Comparison of ENCODE assay signal across 23 cellular contexts in genomic region chr3:121552797-121553196, GRCh38. TPM values are rescaled to one million over a fixed set of nuclear protein-coding genes. Genes with fewer than 3 reads are reported as not detected.
DNase-seq lines count a peak whose midpoint lies in the region; ATAC-seq, FAIRE-seq and TF ChIP-seq lines count a peak whose summit lies in the region.
"Had no signal": no experiment of that assay in that cellular context is flagged by ENCODE, and none has a peak within 500 bp of the region (broad histone marks: within the 10 kb centered on the region; RNA-seq: fewer than 3 reads in every experiment).

No MANE protein-coding gene starts in this region.

- POLR2A ChIA-PET in HepG2 (lab: Yijun Ruan, JAX) = no interaction called here

- H3K36me3 ChIP-seq in HepG2 (replicated peaks in 1 of 2; ENCODE audit: control insufficient read depth in 1 of 2, insufficient read depth in 2 of 2, low read length in 2 of 2) (no peaks in the 10 kb centered on the region), right lobe of liver (no peaks in the 10 kb centered on the region), SJCRH30 (no peaks in the 10 kb centered on the region), fibroblast of lung (ENCODE audit: control insufficient read depth, insufficient read depth, low read length) (no peaks in the 10 kb centered on the region), smooth muscle cell (ENCODE audit: low read depth) (no peaks in the 10 kb centered on the region), left lung (no peaks in the 10 kb centered on the region)
- H3K36me3 ChIP-seq: BLaER1, HAP-1 had no signal

- intact Hi-C loops in HepG2 (cut with micrococcal nuclease; ENCODE audit: unreplicated experiment) (no loop called here), right lobe of liver (cut with DNase I) (no loop called here), left lung (cut with DNase I) (no loop called here)

- no peak overlapping the region for H3K27ac ChIP-seq in HepG2 (ENCODE audit: extremely low read length, insufficient read depth, low read length)
- no peak overlapping the region for H3K27ac ChIP-seq in right lobe of liver
- H3K27ac ChIP-seq in SJCRH30 = no peak overlapping the region; the same call in 1 of the 2 replicates
- no peak overlapping the region for H3K27ac ChIP-seq in fibroblast of lung (ENCODE audit: insufficient read depth, low read length)
- no peak overlapping the region for H3K27ac ChIP-seq in smooth muscle cell (ENCODE audit: low read depth)
- no peak overlapping the region for H3K27ac ChIP-seq in left lung
- H3K27ac ChIP-seq: BLaER1 had no signal

- DNase-seq in HepG2 (ENCODE audit: low spot score) (no peak), right lobe of liver (no peak), SJCRH30 (no peak), fibroblast of lung (ENCODE audit: low read depth in 2 of 2) (no peak), smooth muscle cell (lab: John Stamatoyannopoulos, UW; ENCODE audit: unreplicated experiment) (no peak), HFFc6 (no peak), left lung (no peak)
- DNase-seq: CD8-positive, alpha-beta T cell; DMS79; NCI-H1105; NCI-H187; NCI-H2227 treated with DMSO at 0.1 percent for 48 hours; NCI-H524; SHP77 had no signal

- peaks cover 1% of the 10 kb centered on the region; the same call in 1 of the 2 replicates for H3K27me3 Mint-ChIP-seq in HFFc6 (ENCODE audit: insufficient read depth)

- H3K27me3 ChIP-seq in HepG2 (ENCODE audit: control insufficient read depth in 1 of 2, insufficient read depth in 2 of 2, low read length in 2 of 2) (peaks cover 0 to 4% of the 10 kb centered on the region in 2 experiments; a peak in 1 of 5 replicates), right lobe of liver (no peaks in the 10 kb centered on the region), SJCRH30 (no peaks in the 10 kb centered on the region), fibroblast of lung (ENCODE audit: control insufficient read depth, insufficient read depth, low read length) (no peaks in the 10 kb centered on the region), smooth muscle cell (ENCODE audit: low read depth) (no peaks in the 10 kb centered on the region), left lung (no peaks in the 10 kb centered on the region)
- H3K27me3 ChIP-seq: BLaER1 had no signal

- H3K4me3 ChIP-seq in HepG2 (replicated peaks in 1 of 3; ENCODE audit: insufficient read depth in 1 of 3, low read depth in 2 of 3, low read length in 3 of 3) (peak overlapping the region in 2 of 3 experiments; percentile 61 to 84; a peak in 3 of 6 replicates), right lobe of liver (no peak overlapping the region), SJCRH30 (peak overlapping the region; percentile 48), fibroblast of lung (replicated peaks in 1 of 4; ENCODE audit: control extremely low read depth in 1 of 4, insufficient read depth in 1 of 4, low read depth in 3 of 4, low read length in 4 of 4) (no peak overlapping the region), smooth muscle cell (no peak overlapping the region), left lung (no peak overlapping the region)
- H3K4me3 ChIP-seq: BLaER1, HAP-1 had no signal

- ATAC-seq in HepG2 (peak; percentile 51), right lobe of liver (no peak), HG03460 (IDR thresholded peaks at IDR 0.05; ENCODE audit: unreplicated experiment) (no peak), left lung (no peak)
- ATAC-seq: CD8-positive, alpha-beta T cell had no signal

- H3K9me3 ChIP-seq in HepG2 (ENCODE audit: low read length) (no peaks in the 10 kb centered on the region), right lobe of liver (no peaks in the 10 kb centered on the region), SJCRH30 (replicated peaks) (no peaks in the 10 kb centered on the region), fibroblast of lung (ENCODE audit: control insufficient read depth, insufficient read depth, low read depth, low read length) (no peaks in the 10 kb centered on the region), smooth muscle cell (replicated peaks; ENCODE audit: low read depth) (no peaks in the 10 kb centered on the region), left lung (no peaks in the 10 kb centered on the region)
- H3K9me3 ChIP-seq: BLaER1, HAP-1 had no signal

- H4K20me1 ChIP-seq in HepG2 (ENCODE audit: insufficient read depth, low read length) (no peaks in the 10 kb centered on the region), fibroblast of lung (ENCODE audit: control insufficient read depth, extremely low read depth, insufficient read depth, low read length) (no peaks in the 10 kb centered on the region), smooth muscle cell (ENCODE audit: low read depth) (no peaks in the 10 kb centered on the region)
- H4K20me1 ChIP-seq: BLaER1 had no signal

- H3K36me3 Mint-ChIP-seq in HFFc6 (ENCODE audit: low read depth) = no peaks in the 10 kb centered on the region
- H3K36me3 Mint-ChIP-seq: CD8-positive, alpha-beta T cell had no signal

- no peaks in the 10 kb centered on the region for H3F3A ChIP-seq in smooth muscle cell (ENCODE audit: low read depth)

- BruUV-seq in HepG2 (replicated peaks; lab: Mats Ljungman, UMichigan) = no TSS peak

- H3K4me1 ChIP-seq in HepG2 (ENCODE audit: insufficient read depth, low read length) = peaks cover 13% of the 10 kb centered on the region
- H3K4me1 ChIP-seq in right lobe of liver = no peaks in the 10 kb centered on the region
- H3K4me1 ChIP-seq in SJCRH30 = no peaks in the 10 kb centered on the region
- H3K4me1 ChIP-seq in fibroblast of lung (ENCODE audit: control insufficient read depth, extremely low read depth, insufficient read depth, low read length) = no peaks in the 10 kb centered on the region
- no peaks in the 10 kb centered on the region for H3K4me1 ChIP-seq in smooth muscle cell (ENCODE audit: low read depth)
- no peaks in the 10 kb centered on the region for H3K4me1 ChIP-seq in left lung
- H3K4me1 ChIP-seq: BLaER1, HAP-1 had no signal

- peak overlapping the region; percentile 92 for H2AFZ ChIP-seq in HepG2 (ENCODE audit: low read length)
- H2AFZ ChIP-seq in fibroblast of lung (ENCODE audit: low read length) = peak overlapping the region; percentile 42
- peak overlapping the region; percentile 90 for H2AFZ ChIP-seq in smooth muscle cell (ENCODE audit: low read depth)

- CTCF ChIA-PET in HepG2 (lab: Yijun Ruan, JAX; ENCODE audit: low intra/inter-chr PET ratio, low total read pairs) = no interaction called here

- H3K4me1 Mint-ChIP-seq in HFFc6 (ENCODE audit: low read depth) = peaks cover 15% of the 10 kb centered on the region; the same call in 1 of the 2 replicates

- H3K4me2 ChIP-seq in HepG2 (ENCODE audit: low read depth, low read length) (peak overlapping the region; percentile 81), fibroblast of lung (ENCODE audit: extremely low read depth, insufficient read depth, low read length) (no peak overlapping the region), smooth muscle cell (no peak overlapping the region)
- H3K4me2 ChIP-seq: BLaER1 had no signal

- H3K27ac Mint-ChIP-seq in HFFc6 = no peak overlapping the region
- H3K27ac Mint-ChIP-seq: CD8-positive, alpha-beta T cell had no signal

- H3K9ac ChIP-seq in HepG2 (ENCODE audit: insufficient read depth, low read depth, low read length) (no peak overlapping the region; the same call in 1 of the 2 replicates), fibroblast of lung (ENCODE audit: insufficient read depth, low read length) (no peak overlapping the region), smooth muscle cell (ENCODE audit: low read depth) (no peak overlapping the region)
- H3K9ac ChIP-seq: BLaER1 had no signal

- WGBS in HepG2 (ENCODE audit: low lambda C conversion rate) = 17% methylated on average over 3 of the region's 3 CpGs
- 77% methylated on average over 3 of the region's 3 CpGs for WGBS in right lobe of liver (ENCODE audit: insufficient coverage, low coverage, low lambda C conversion rate, missing lambda C conversion rate)
- WGBS in smooth muscle cell (ENCODE audit: low lambda C conversion rate) = 85% methylated on average over 3 of the region's 3 CpGs

- H3K9me3 Mint-ChIP-seq in HFFc6 = no peaks in the 10 kb centered on the region
- H3K9me3 Mint-ChIP-seq: CD8-positive, alpha-beta T cell; IgD-negative memory B cell had no signal

- in situ Hi-C loops in HepG2 (cut with HindIII; ENCODE audit: extremely low pct_ligation_motif_present, low pct_unique_long_range_greater_than_20kb) = loop anchor here (25.0 kb wide), 1 partner anchor 1135 kb away; the partner anchor contains the start of gene PARP14

- FAIRE-seq in HepG2 (lab: Jason Lieb, UNC) = no peak
- FAIRE-seq: HTR-8/SVneo had no signal

- no peak for TF ChIP-seq POLR2A in HepG2 (IDR thresholded peaks at IDR 0.05; ENCODE audit: insufficient read depth in 1 of 2, low read depth in 2 of 2, low read length in 2 of 2)
- TF ChIP-seq POLR2A in right lobe of liver (IDR thresholded peaks at IDR 0.05) = no peak

- no peak overlapping the region; the same call in none of the 2 replicates for H3K4me3 Mint-ChIP-seq in HFFc6
- H3K4me3 Mint-ChIP-seq: CD8-positive, alpha-beta T cell had no signal

- TF ChIP-seq EP300 in HepG2 (IDR thresholded peaks at IDR 0.05; ENCODE audit: low read depth in 2 of 2, low read length in 2 of 2) (no peak), HepG2 (CRISPR knock-in tag; IDR thresholded peaks at IDR 0.05; ENCODE audit: borderline replicate concordance) (no peak)

- H3K79me2 ChIP-seq in HepG2 (ENCODE audit: insufficient read depth, low read length) = no peaks in the 10 kb centered on the region
- no peaks in the 10 kb centered on the region for H3K79me2 ChIP-seq in fibroblast of lung (ENCODE audit: control insufficient read depth, insufficient read depth, low read length)
- H3K79me2 ChIP-seq in smooth muscle cell (ENCODE audit: low read depth) = no peaks in the 10 kb centered on the region

- TF ChIP-seq CTCF in HepG2 (CRISPR knock-in tag; IDR thresholded peaks at IDR 0.05) (no peak), right lobe of liver (IDR thresholded peaks at IDR 0.05) (no peak), fibroblast of lung (conservative IDR thresholded peaks at IDR 0.05 in 1 of 2, IDR thresholded peaks at IDR 0.05 in 1 of 2; ENCODE audit: low read depth in 1 of 2, low read length in 2 of 2) (no peak), smooth muscle cell (IDR thresholded peaks at IDR 0.05; ENCODE audit: borderline replicate concordance, insufficient read depth, poor library complexity, severe bottlenecking) (no peak), HFFc6 (IDR thresholded peaks at IDR 0.05) (no peak), left lung (IDR thresholded peaks at IDR 0.05) (no peak)

- no peak for TF ChIP-seq RAD21 in HepG2 (CRISPR knock-in tag; IDR thresholded peaks at IDR 0.05)

RNA-seq across cellular contexts. Expression of gene POLQ, which starts 7.0 kb away (rescaled TPM):
- total RNA-seq in HepG2 (2016; rRNA removed; fragmentation: Illumina TruSeq; extraction: Trizol) (16.0 and 18.6 TPM in 2 replicates), right lobe of liver (1 to 10 TPM in 1 of 6 experiments, under 1 TPM in 5; 0.02 to 1.2 (median 0.23) TPM), fibroblast of lung (3.3 and 4.1 TPM in 2 replicates), smooth muscle cell (3.0 and 4.0 TPM in 2 replicates), left lung (1 to 10 TPM; 1.7 to 2.1 TPM)
- 7.9 and 9.3 TPM in 2 replicates for total RNA-seq in HepG2 (2016; cell fraction: cytosol; rRNA removed; fragmentation: Illumina TruSeq; extraction: Trizol; ENCODE audit: low read depth)
- 15.2 and 17.0 TPM in 2 replicates for total RNA-seq in HepG2 (2016; cell fraction: insoluble cytoplasmic fraction; rRNA removed; fragmentation: Illumina TruSeq; extraction: Trizol)
- total RNA-seq in HepG2 (2016; cell fraction: membrane; rRNA removed; fragmentation: Illumina TruSeq; extraction: Trizol) = 8.4 TPM in 2 replicates
- 35.4 and 39.0 TPM in 2 replicates for total RNA-seq in HepG2 (2016; cell fraction: nucleus; rRNA removed; fragmentation: Illumina TruSeq; extraction: Trizol)
- polyA plus RNA-seq in HepG2 (2011; rRNA removed) (1.6 and 2.5 TPM in 2 replicates), fibroblast of lung (1.1 and 4.1 TPM in 2 replicates), smooth muscle cell (0.74 and 1.8 TPM in 2 replicates)
- polyA plus RNA-seq in HepG2 (2011; cell fraction: cytosol; rRNA removed) = 0.64 and 0.68 TPM in 2 replicates
- 4.0 TPM in 2 replicates for polyA plus RNA-seq in HepG2 (2011; cell fraction: nucleus; rRNA removed)
- 1.2 and 3.3 TPM in 2 replicates for polyA plus RNA-seq in HepG2 (2012)
- 0.26 and 0.33 TPM in 2 replicates for polyA plus RNA-seq in HepG2 (2016; cell fraction: cytosol; fragmentation: Illumina TruSeq; extraction: Trizol; ENCODE audit: low read depth)
- 6.7 and 8.3 TPM in 2 replicates for polyA plus RNA-seq in HepG2 (2016; cell fraction: insoluble cytoplasmic fraction; fragmentation: Illumina TruSeq; extraction: Trizol; ENCODE audit: low read depth)
- polyA plus RNA-seq in HepG2 (2016; cell fraction: membrane; fragmentation: Illumina TruSeq; extraction: Trizol; ENCODE audit: low read depth) = 0.59 and 0.71 TPM in 2 replicates
- 42.1 and 43.8 TPM in 2 replicates for polyA plus RNA-seq in HepG2 (2016; cell fraction: nucleus; fragmentation: Illumina TruSeq; extraction: Trizol; ENCODE audit: insufficient read depth, low read depth)
- polyA minus RNA-seq in HepG2 (2011; rRNA and poly(A)+ RNA removed; ENCODE audit: low replicate concordance) = 2.2 and 12.9 TPM in 2 replicates
- polyA minus RNA-seq in HepG2 (2011; cell fraction: cytosol; rRNA and poly(A)+ RNA removed) = 1.4 and 2.6 TPM in 2 replicates
- 17.8 and 27.3 TPM in 2 replicates for polyA minus RNA-seq in HepG2 (2011; cell fraction: nucleus; rRNA and poly(A)+ RNA removed)
- total RNA-seq in SJCRH30 (2014; rRNA removed; shearing (Covaris generic)) = 23.5 and 27.2 TPM in 2 replicates
- 0.79 and 3.0 TPM in 2 replicates for polyA plus RNA-seq in fibroblast of lung (2012)
- polyA minus RNA-seq in fibroblast of lung (ENCODE audit: low replicate concordance) = 0.31 and 0.96 TPM in 2 replicates
- total RNA-seq in HFFc6 (2021; fragmentation: NEBNext Ultra II Directional; extraction: Animal tissue kit (Norgen Biotek cat#: 25700)) = 1 to 10 TPM; 3.3 to 7.7 (median 7.0) TPM
- polyA plus RNA-seq: IgD-negative memory B cell had no signal

RNA-seq across cellular contexts. Expression of gene ARGFX, which starts 15.0 kb away (rescaled TPM):
- total RNA-seq in HepG2 (2016; rRNA removed; fragmentation: Illumina TruSeq; extraction: Trizol) = not detected in 2 replicates
- not detected in 2 replicates for total RNA-seq in HepG2 (2016; cell fraction: cytosol; rRNA removed; fragmentation: Illumina TruSeq; extraction: Trizol; ENCODE audit: low read depth)
- not detected in 2 replicates for total RNA-seq in HepG2 (2016; cell fraction: insoluble cytoplasmic fraction; rRNA removed; fragmentation: Illumina TruSeq; extraction: Trizol)
- not detected in 2 replicates for total RNA-seq in HepG2 (2016; cell fraction: membrane; rRNA removed; fragmentation: Illumina TruSeq; extraction: Trizol)
- not detected in 2 replicates for total RNA-seq in HepG2 (2016; cell fraction: nucleus; rRNA removed; fragmentation: Illumina TruSeq; extraction: Trizol)
- polyA plus RNA-seq in HepG2 (2011; rRNA removed) = not detected in 2 replicates
- polyA plus RNA-seq in HepG2 (2011; cell fraction: cytosol; rRNA removed) = not detected in 2 replicates
- not detected in 2 replicates for polyA plus RNA-seq in HepG2 (2011; cell fraction: nucleus; rRNA removed)
- polyA plus RNA-seq in HepG2 (2012) = not detected in 2 replicates
- not detected in 2 replicates for polyA plus RNA-seq in HepG2 (2016; cell fraction: cytosol; fragmentation: Illumina TruSeq; extraction: Trizol; ENCODE audit: low read depth)
- not detected in 2 replicates for polyA plus RNA-seq in HepG2 (2016; cell fraction: insoluble cytoplasmic fraction; fragmentation: Illumina TruSeq; extraction: Trizol; ENCODE audit: low read depth)
- polyA plus RNA-seq in HepG2 (2016; cell fraction: membrane; fragmentation: Illumina TruSeq; extraction: Trizol; ENCODE audit: low read depth) = not detected in 2 replicates
- polyA plus RNA-seq in HepG2 (2016; cell fraction: nucleus; fragmentation: Illumina TruSeq; extraction: Trizol; ENCODE audit: insufficient read depth, low read depth) = not detected in 2 replicates
- polyA minus RNA-seq in HepG2 (2011; rRNA and poly(A)+ RNA removed; ENCODE audit: low replicate concordance) = not detected in 2 replicates
- not detected in 2 replicates for polyA minus RNA-seq in HepG2 (2011; cell fraction: cytosol; rRNA and poly(A)+ RNA removed)
- polyA minus RNA-seq in HepG2 (2011; cell fraction: nucleus; rRNA and poly(A)+ RNA removed) = not detected in 2 replicates
- not detected for total RNA-seq in right lobe of liver
- 1.1 and 1.2 TPM in 2 replicates for total RNA-seq in SJCRH30 (2014; rRNA removed; shearing (Covaris generic))
- not detected in 2 replicates for total RNA-seq in fibroblast of lung
- polyA plus RNA-seq in fibroblast of lung = not detected in 2 replicates
- polyA plus RNA-seq in fibroblast of lung (2012) = not detected in 2 replicates
- not detected in 2 replicates for polyA minus RNA-seq in fibroblast of lung (ENCODE audit: low replicate concordance)
- total RNA-seq in smooth muscle cell = not detected in 2 replicates
- polyA plus RNA-seq in smooth muscle cell = not detected in 2 replicates
- not detected for total RNA-seq in HFFc6 (2021; fragmentation: NEBNext Ultra II Directional; extraction: Animal tissue kit (Norgen Biotek cat#: 25700))
- total RNA-seq in left lung = not detected
- total RNA-seq: A172; CD8-positive, alpha-beta T cell; LHCN-M2; RPMI7951; T-helper 1 cell treated with Interleukin-12 subunit alpha and Interleukin-12 subunit beta and Interleukin-4 antibody, amounts not matched to agents 30 ng/mL and 1 ng/mL, for 36 hours had no signal
- polyA plus RNA-seq: IgD-negative memory B cell had no signal

RNA-seq across cellular contexts. Expression of gene FBXO40, which starts 40.4 kb away (rescaled TPM):
- total RNA-seq in HepG2 (2016; rRNA removed; fragmentation: Illumina TruSeq; extraction: Trizol) (not detected in 2 replicates), right lobe of liver (under 1 TPM in 2 of 6 experiments, not detected in 4; 0.07 to 0.10 TPM), fibroblast of lung (not detected in 2 replicates), smooth muscle cell (not detected in 2 replicates), left lung (under 1 TPM; 0.03 to 0.05 TPM)
- total RNA-seq in HepG2 (2016; cell fraction: cytosol; rRNA removed; fragmentation: Illumina TruSeq; extraction: Trizol; ENCODE audit: low read depth) = not detected in 2 replicates
- not detected in 2 replicates for total RNA-seq in HepG2 (2016; cell fraction: insoluble cytoplasmic fraction; rRNA removed; fragmentation: Illumina TruSeq; extraction: Trizol)
- total RNA-seq in HepG2 (2016; cell fraction: membrane; rRNA removed; fragmentation: Illumina TruSeq; extraction: Trizol) = not detected in 2 replicates
- not detected in 2 replicates for total RNA-seq in HepG2 (2016; cell fraction: nucleus; rRNA removed; fragmentation: Illumina TruSeq; extraction: Trizol)
- polyA plus RNA-seq in HepG2 (2011; rRNA removed) (not detected in 2 replicates), fibroblast of lung (not detected in 2 replicates), smooth muscle cell (0.08 TPM in 1 of 2 replicates, not detected in the other)
- not detected in 2 replicates for polyA plus RNA-seq in HepG2 (2011; cell fraction: cytosol; rRNA removed)
- not detected in 2 replicates for polyA plus RNA-seq in HepG2 (2011; cell fraction: nucleus; rRNA removed)
- polyA plus RNA-seq in HepG2 (2012) = not detected in 2 replicates
- polyA plus RNA-seq in HepG2 (2016; cell fraction: cytosol; fragmentation: Illumina TruSeq; extraction: Trizol; ENCODE audit: low read depth) = not detected in 2 replicates
- not detected in 2 replicates for polyA plus RNA-seq in HepG2 (2016; cell fraction: insoluble cytoplasmic fraction; fragmentation: Illumina TruSeq; extraction: Trizol; ENCODE audit: low read depth)
- polyA plus RNA-seq in HepG2 (2016; cell fraction: membrane; fragmentation: Illumina TruSeq; extraction: Trizol; ENCODE audit: low read depth) = not detected in 2 replicates
- polyA plus RNA-seq in HepG2 (2016; cell fraction: nucleus; fragmentation: Illumina TruSeq; extraction: Trizol; ENCODE audit: insufficient read depth, low read depth) = not detected in 2 replicates
- not detected in 2 replicates for polyA minus RNA-seq in HepG2 (2011; rRNA and poly(A)+ RNA removed; ENCODE audit: low replicate concordance)
- not detected in 2 replicates for polyA minus RNA-seq in HepG2 (2011; cell fraction: cytosol; rRNA and poly(A)+ RNA removed)
- not detected in 2 replicates for polyA minus RNA-seq in HepG2 (2011; cell fraction: nucleus; rRNA and poly(A)+ RNA removed)
- 0.02 and 0.03 TPM in 2 replicates for total RNA-seq in SJCRH30 (2014; rRNA removed; shearing (Covaris generic))
- not detected in 2 replicates for polyA plus RNA-seq in fibroblast of lung (2012)
- not detected in 2 replicates for polyA minus RNA-seq in fibroblast of lung (ENCODE audit: low replicate concordance)
- not detected for total RNA-seq in HFFc6 (2021; fragmentation: NEBNext Ultra II Directional; extraction: Animal tissue kit (Norgen Biotek cat#: 25700))
- total RNA-seq: CD8-positive, alpha-beta T cell; LHCN-M2; T-helper 1 cell treated with Interleukin-12 subunit alpha and Interleukin-12 subunit beta and Interleukin-4 antibody, amounts not matched to agents 30 ng/mL and 1 ng/mL, for 36 hours had no signal

Comparison
In these comparisons a context has a peak if more than half of its experiments do, and no peak if none do; other contexts are left out.
1. H3K4me3 ChIP-seq: peak in HepG2 (2 of 3) and SJCRH30 (single experiment); none in right lobe of liver (0 of 3), fibroblast of lung (0 of 4), smooth muscle cell (single experiment) and left lung (0 of 2).
2. H2AFZ ChIP-seq: peak in every context shown above with its lines; median percentile 92 in HepG2; 90 in smooth muscle cell; 42 in fibroblast of lung.